In genomic region chr7:8177109-8177933, GRCh38 we compare ENCODE assay signal across 9 cellular contexts.
A peak's percentile ranks its signal among the peaks of the same experiment; 100 is the strongest.
DNase-seq lines count a peak whose midpoint lies in the region; ATAC-seq and TF ChIP-seq lines count a peak whose summit lies in the region.
"Had no signal": no experiment of that assay in that cellular context is flagged by ENCODE, and none has a peak within 500 bp of the region (broad histone marks: within the 10 kb centered on the region; RNA-seq: fewer than 3 reads in every experiment).

No MANE protein-coding gene starts in this region.

- ATAC-seq in GM21529 (IDR thresholded peaks at IDR 0.05; ENCODE audit: unreplicated experiment) = peak; percentile 48

- no peaks in the 10 kb centered on the region for H3K9me3 Mint-ChIP-seq in Caco-2 (ENCODE audit: unreplicated experiment)
- H3K9me3 Mint-ChIP-seq: neural crest cell had no signal

- no peaks in the 10 kb centered on the region for H3K36me3 Mint-ChIP-seq in Caco-2 (ENCODE audit: insufficient read depth, unreplicated experiment)

- peaks cover 9% of the 10 kb centered on the region for H3K4me1 Mint-ChIP-seq in Caco-2 (ENCODE audit: low read depth, unreplicated experiment)

- peaks cover 55% of the 10 kb centered on the region for H3K4me1 ChIP-seq in Loucy (ENCODE audit: insufficient read depth, low read length, poor library complexity, severe bottlenecking)
- H3K4me1 ChIP-seq in Caco-2 = no peaks in the 10 kb centered on the region

- peak; percentile 23 for DNase-seq in GM13976 (ENCODE audit: low spot score)
- peak; percentile 26 for DNase-seq in germinal center (ENCODE audit: low spot score)
- no peak for DNase-seq in Caco-2
- DNase-seq in activated gamma-delta T cell (lab: John Stamatoyannopoulos, UW) = no peak
- no peak for DNase-seq in stimulated activated CD4-positive, alpha-beta T cell treated with anti-CD3 and anti-CD28 coated beads, Interleukin-4, amount 100 ng/mL, for 1 hour
- DNase-seq in NK-92 (lab: John Stamatoyannopoulos, UW; ENCODE audit: unreplicated experiment) = no peak

- BruUV-seq in Caco-2 (replicated peaks; lab: Mats Ljungman, UMichigan) = no TSS peak

- H3K27me3 Mint-ChIP-seq in Caco-2 (ENCODE audit: insufficient read depth, unreplicated experiment) = no peaks in the 10 kb centered on the region

- H3K9me2 ChIP-seq in Loucy (replicated peaks; ENCODE audit: low read depth, low read length) = no peaks in the 10 kb centered on the region

- in situ Hi-C loops in GM13976 (cut with MboI; ENCODE audit: low sequenced_read_pairs, unreplicated experiment) = no loop called here

- H3F3A ChIP-seq in Loucy (ENCODE audit: low read depth) = peaks cover 19% of the 10 kb centered on the region

- H3K79me2 ChIP-seq in Loucy (ENCODE audit: insufficient read depth, low read length) = no peaks in the 10 kb centered on the region

- CTCF ChIA-PET in Caco-2 (lab: Charles Lee) = no interaction called here

- POLR2A ChIA-PET in Caco-2 (lab: Charles Lee) = no interaction called here

- H3K9me3 ChIP-seq in Loucy (ENCODE audit: insufficient read depth, low read depth, low read length) = no peaks in the 10 kb centered on the region
- no peaks in the 10 kb centered on the region for H3K9me3 ChIP-seq in Caco-2

- H3K27me3 ChIP-seq in Loucy (ENCODE audit: insufficient read depth, low read length, poor library complexity, severe bottlenecking) (no peaks in the 10 kb centered on the region), Caco-2 (replicated peaks; ENCODE audit: control insufficient read depth, insufficient read depth, low read length) (no peaks in the 10 kb centered on the region)

- peak overlapping the region; percentile 72 for H3K4me2 ChIP-seq in Loucy (ENCODE audit: low read depth, low read length, poor library complexity, severe bottlenecking)

- H3K36me3 ChIP-seq in Loucy (ENCODE audit: insufficient read depth, low read length) (no peaks in the 10 kb centered on the region), Caco-2 (ENCODE audit: control insufficient read depth, insufficient read depth, low read length) (no peaks in the 10 kb centered on the region)

- intact Hi-C loops in Caco-2 (cut with micrococcal nuclease; ENCODE audit: unreplicated experiment) = no loop called here

- H3K4me3 ChIP-seq in Loucy (ENCODE audit: low read length, poor library complexity, severe bottlenecking) = peak overlapping the region; percentile 54
- no peak overlapping the region for H3K4me3 ChIP-seq in Caco-2 (ENCODE audit: low read depth, low read length)

- no peak overlapping the region for H3K4me3 Mint-ChIP-seq in Caco-2 (ENCODE audit: unreplicated experiment)
- H3K4me3 Mint-ChIP-seq: neural crest cell had no signal

- no peak overlapping the region for H3K27ac Mint-ChIP-seq in Caco-2 (ENCODE audit: unreplicated experiment)

- H3K9ac ChIP-seq in Loucy (ENCODE audit: low read depth, low read length, poor library complexity, severe bottlenecking) = peak overlapping the region; percentile 70

- TF ChIP-seq CTCF in GM13976 (IDR thresholded peaks at IDR 0.05; ENCODE audit: borderline replicate concordance, control extremely low read depth, extremely low read depth, insufficient read depth, missing control alignments) (no peak), Loucy (conservative IDR thresholded peaks at IDR 0.05; ENCODE audit: low read length) (no peak), Caco-2 (IDR thresholded peaks at IDR 0.05; ENCODE audit: insufficient read depth in 1 of 2, low read depth in 1 of 2, low read length in 1 of 2, severe bottlenecking in 1 of 2, unreplicated experiment in 1 of 2) (no peak)

- H2AFZ ChIP-seq in Loucy (ENCODE audit: low read length) = peak overlapping the region; percentile 7; the same call in 1 of the 2 replicates

- H4K20me1 ChIP-seq in Loucy (ENCODE audit: insufficient read depth, low read length, poor library complexity, severe bottlenecking) = no peaks in the 10 kb centered on the region

Comparison
In these comparisons a context has a peak if more than half of its experiments do, and no peak if none do; other contexts are left out.
1. DNase-seq: peak in GM13976 (single experiment) and germinal center (single experiment); none in Caco-2 (0 of 2), activated gamma-delta T cell (single experiment), stimulated activated CD4-positive, alpha-beta T cell treated with anti-CD3 and anti-CD28 coated beads, Interleukin-4, amount 100 ng/mL, for 1 hour (single experiment) and NK-92 (single experiment).